28 cellular contexts compared by ENCODE assay signal in the genomic region with DNA sequence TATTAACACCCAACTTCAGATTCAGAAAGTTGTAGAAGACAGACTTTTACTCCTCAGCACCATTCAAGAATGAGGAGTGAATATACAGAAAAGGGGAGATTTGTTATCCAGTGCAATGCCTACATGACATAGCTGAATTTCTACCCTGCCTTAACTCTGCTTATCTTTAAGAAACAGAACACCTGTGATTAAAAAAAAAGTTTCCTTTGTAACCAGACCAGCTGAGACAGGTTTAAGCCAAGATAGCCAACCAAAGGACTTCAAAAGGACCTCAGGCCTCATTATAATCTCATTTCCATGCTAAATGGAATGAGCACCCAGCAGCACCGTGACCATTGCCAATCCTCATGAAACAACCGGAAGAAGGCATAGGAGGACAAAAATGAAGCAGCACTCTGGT.
"Had no signal": no experiment of that assay in that cellular context is flagged by ENCODE, and none has a peak within 500 bp of the region (broad histone marks: within the 10 kb centered on the region; RNA-seq: fewer than 3 reads in every experiment).

No MANE protein-coding gene starts in this region.

- H3K27ac Mint-ChIP-seq: stimulated activated effector memory CD8-positive, alpha-beta T cell treated with anti-CD3 and anti-CD28 coated beads, Interleukin-12 subunit alpha, Interleukin-12 subunit beta, amount 100 ng/mL, for 72 hours; stimulated activated memory B cell treated with anti-CD40 and anti-IgM and Interleukin-4, amounts not matched to agents 10 μg/mL and 1 μg/mL and 100 μg/mL, for 72 hours; stimulated activated naive B cell treated with anti-CD40 and anti-IgM and Interleukin-4, amounts not matched to agents 10 μg/mL and 1 μg/mL and 100 μg/mL, for 72 hours; stimulated activated naive CD8-positive, alpha-beta T cell treated with anti-CD3 and anti-CD28 coated beads, Interleukin-15, amount 100 ng/mL, for 72 hours; stimulated activated naive CD8-positive, alpha-beta T cell treated with anti-CD3 and anti-CD28 coated beads, Interleukin-15, Interleukin-2, amounts not matched to agents 100 ng/mL and 50 ng/mL, for 24 hours; type B pancreatic cell had no signal

- ATAC-seq: stimulated activated effector memory CD8-positive, alpha-beta T cell treated with anti-CD3 and anti-CD28 coated beads, Interleukin-12 subunit alpha, Interleukin-12 subunit beta, amount 100 ng/mL, for 72 hours; stimulated activated memory B cell treated with anti-CD40 and anti-IgM and Interleukin-4, amounts not matched to agents 10 μg/mL and 1 μg/mL and 100 μg/mL, for 72 hours; stimulated activated naive B cell treated with anti-CD40 and anti-IgM and Interleukin-4, amounts not matched to agents 10 μg/mL and 1 μg/mL and 100 μg/mL, for 72 hours; stimulated activated naive CD8-positive, alpha-beta T cell treated with anti-CD3 and anti-CD28 coated beads, Interleukin-15, amount 100 ng/mL, for 72 hours; stimulated activated naive CD8-positive, alpha-beta T cell treated with anti-CD3 and anti-CD28 coated beads, Interleukin-15, Interleukin-2, amounts not matched to agents 100 U/mL and 50 U/mL, for 24 hours; upper lobe of right lung had no signal

- H3K4me3 ChIP-seq: stomach, suprapubic skin, testis, thoracic aorta, thyroid gland, tibial artery, tibial nerve, transverse colon, upper lobe of left lung, upper lobe of right lung, vagina had no signal

- H3K36me3 Mint-ChIP-seq: stimulated activated effector memory CD8-positive, alpha-beta T cell treated with anti-CD3 and anti-CD28 coated beads, Interleukin-12 subunit alpha, Interleukin-12 subunit beta, amount 100 ng/mL, for 72 hours; stimulated activated memory B cell treated with anti-CD40 and anti-IgM and Interleukin-4, amounts not matched to agents 10 μg/mL and 1 μg/mL and 100 μg/mL, for 72 hours; stimulated activated naive B cell treated with anti-CD40 and anti-IgM and Interleukin-4, amounts not matched to agents 10 μg/mL and 1 μg/mL and 100 μg/mL, for 72 hours; type B pancreatic cell had no signal

- DNase-seq: stimulated activated CD4-positive, alpha-beta T cell treated with anti-CD3 and anti-CD28 coated beads, Interleukin-2, amount 100 ng/mL, for 24 hours; stimulated activated CD4-positive, alpha-beta T cell treated with anti-CD3 and anti-CD28 coated beads, Interleukin-4, amount 100 ng/mL, for 1 hour; stimulated activated CD4-positive, alpha-beta T cell treated with anti-CD3 and anti-CD28 coated beads, Interleukin-4, amount 100 ng/mL, for 24 hours; stimulated activated CD4-positive, alpha-beta T cell treated with anti-CD3 and anti-CD28 coated beads, Interleukin-4, amount 100 ng/mL, for 4 hours; stimulated activated CD8-positive, alpha-beta memory T cell treated with anti-CD3 and anti-CD28 coated beads, Interleukin-4, amount 100 ng/mL, for 48 hours; stimulated activated naive B cell treated with anti-CD40 and anti-IgM and Interleukin-4, amounts not matched to agents 10 μg/mL and 1 μg/mL and 100 μg/mL, for 72 hours; stimulated activated naive CD4-positive, alpha-beta T cell; stimulated activated naive CD4-positive, alpha-beta T cell treated with Interleukin-2 at 50 U/mL for 16 hours; stimulated activated naive CD8-positive, alpha-beta T cell treated with anti-CD3 and anti-CD28 coated beads, Interleukin-15, amount 100 ng/mL, for 72 hours; stimulated activated naive CD8-positive, alpha-beta T cell treated with anti-CD3 and anti-CD28 coated beads, Interleukin-15, Interleukin-2, amounts not matched to agents 100 U/mL and 50 U/mL, for 24 hours; stomach; substantia nigra; testis; thyroid gland; tibial artery; transverse colon; trophoblast cell; upper lobe of left lung; upper lobe of right lung had no signal

- FAIRE-seq: urothelium cell line had no signal

- H3K27ac ChIP-seq: stomach, suprapubic skin, testis, thoracic aorta, thyroid gland, tibial artery, tibial nerve, transverse colon, upper lobe of left lung, upper lobe of right lung, vagina had no signal

- H3K4me1 ChIP-seq: stomach, suprapubic skin, testis, thyroid gland, tibial artery, tibial nerve, transverse colon, upper lobe of left lung, upper lobe of right lung, vagina had no signal

- H3K4me3 Mint-ChIP-seq: stimulated activated effector memory CD8-positive, alpha-beta T cell treated with anti-CD3 and anti-CD28 coated beads, Interleukin-12 subunit alpha, Interleukin-12 subunit beta, amount 100 ng/mL, for 72 hours; stimulated activated memory B cell treated with anti-CD40 and anti-IgM and Interleukin-4, amounts not matched to agents 10 μg/mL and 1 μg/mL and 100 μg/mL, for 72 hours; stimulated activated naive B cell treated with anti-CD40 and anti-IgM and Interleukin-4, amounts not matched to agents 10 μg/mL and 1 μg/mL and 100 μg/mL, for 72 hours; stimulated activated naive CD8-positive, alpha-beta T cell treated with anti-CD3 and anti-CD28 coated beads, Interleukin-15, amount 100 ng/mL, for 72 hours; stimulated activated naive CD8-positive, alpha-beta T cell treated with anti-CD3 and anti-CD28 coated beads, Interleukin-15, Interleukin-2, amounts not matched to agents 100 ng/mL and 50 ng/mL, for 24 hours; type B pancreatic cell had no signal

- H3K27me3 ChIP-seq: stomach, suprapubic skin, testis, thyroid gland, tibial artery, tibial nerve, transverse colon, upper lobe of left lung, upper lobe of right lung, vagina had no signal

- H3K27me3 Mint-ChIP-seq: stimulated activated memory B cell treated with anti-CD40 and anti-IgM and Interleukin-4, amounts not matched to agents 10 μg/mL and 1 μg/mL and 100 μg/mL, for 72 hours; stimulated activated naive B cell treated with anti-CD40 and anti-IgM and Interleukin-4, amounts not matched to agents 10 μg/mL and 1 μg/mL and 100 μg/mL, for 72 hours; stimulated activated naive CD8-positive, alpha-beta T cell treated with anti-CD3 and anti-CD28 coated beads, Interleukin-15, amount 100 ng/mL, for 72 hours; stimulated activated naive CD8-positive, alpha-beta T cell treated with anti-CD3 and anti-CD28 coated beads, Interleukin-15, Interleukin-2, amounts not matched to agents 100 ng/mL and 50 ng/mL, for 24 hours; type B pancreatic cell had no signal

- H3K36me3 ChIP-seq: stomach, suprapubic skin, thoracic aorta, thyroid gland, tibial artery, tibial nerve, transverse colon, upper lobe of left lung, upper lobe of right lung, vagina had no signal

- H3K9me3 ChIP-seq: suprapubic skin, testis, thoracic aorta, thyroid gland, tibial artery, transverse colon, upper lobe of right lung, vagina had no signal

- H3K4me1 Mint-ChIP-seq: stimulated activated effector memory CD8-positive, alpha-beta T cell treated with anti-CD3 and anti-CD28 coated beads, Interleukin-12 subunit alpha, Interleukin-12 subunit beta, amount 100 ng/mL, for 72 hours; stimulated activated memory B cell treated with anti-CD40 and anti-IgM and Interleukin-4, amounts not matched to agents 10 μg/mL and 1 μg/mL and 100 μg/mL, for 72 hours; stimulated activated naive B cell treated with anti-CD40 and anti-IgM and Interleukin-4, amounts not matched to agents 10 μg/mL and 1 μg/mL and 100 μg/mL, for 72 hours; stimulated activated naive CD8-positive, alpha-beta T cell treated with anti-CD3 and anti-CD28 coated beads, Interleukin-15, amount 100 ng/mL, for 72 hours had no signal

- H3K9me3 Mint-ChIP-seq: stimulated activated memory B cell treated with anti-CD40 and anti-IgM and Interleukin-4, amounts not matched to agents 10 μg/mL and 1 μg/mL and 100 μg/mL, for 72 hours had no signal
